In genomic region chr14:94374749-94375148, GRCh38 we compare ENCODE assay signal across 24 cellular contexts. TPM values are rescaled to one million over a fixed set of nuclear protein-coding genes. Genes with fewer than 3 reads are reported as not detected.
A peak's percentile ranks its signal among the peaks of the same experiment; 100 is the strongest.
DNase-seq lines count a peak whose midpoint lies in the region; ATAC-seq, FAIRE-seq and TF ChIP-seq lines count a peak whose summit lies in the region.
"Had no signal": no experiment of that assay in that cellular context is flagged by ENCODE, and none has a peak within 500 bp of the region (broad histone marks: within the 10 kb centered on the region; RNA-seq: fewer than 3 reads in every experiment).

No MANE protein-coding gene starts in this region.

- H3K36me3 ChIP-seq in ACC112 (ENCODE audit: insufficient read depth, low read length) (no peaks in the 10 kb centered on the region), mesendoderm (ENCODE audit: control insufficient read depth, insufficient read depth, low read length) (no peaks in the 10 kb centered on the region)

- no peak overlapping the region for H2BK120ac ChIP-seq in mesendoderm (ENCODE audit: low read depth, low read length)

- FAIRE-seq in HTR-8/SVneo (lab: Jason Lieb, UNC) (peak; percentile 71), GM12892 (lab: Jason Lieb, UNC) (no peak)
- FAIRE-seq: A204.1, G401.6, GM12891, K562 had no signal

- H4K8ac ChIP-seq in mesendoderm (ENCODE audit: low read depth, low read length): no peak overlapping the region

- no peak overlapping the region for H3K56ac ChIP-seq in mesendoderm (ENCODE audit: low read length)

- no peak for TF ChIP-seq POLR2A in GM12892 (IDR thresholded peaks at IDR 0.05; ENCODE audit: low read depth, low read length)

- H3K79me2 ChIP-seq in ACC112 (ENCODE audit: control insufficient read depth, insufficient read depth, low read length, unreplicated experiment): no peaks in the 10 kb centered on the region
- H3K79me2 ChIP-seq in mesendoderm (ENCODE audit: control insufficient read depth, insufficient read depth, low read length): no peaks in the 10 kb centered on the region

- H3K79me1 ChIP-seq in mesendoderm (ENCODE audit: low read length): no peaks in the 10 kb centered on the region

- no peak overlapping the region for H2BK5ac ChIP-seq in mesendoderm (ENCODE audit: low read length)

- no peak for TF ChIP-seq CTCF in coronary artery (IDR thresholded peaks at IDR 0.05)

- no peak overlapping the region for H3K4me2 ChIP-seq in mesendoderm (ENCODE audit: low read length)

- H3K23ac ChIP-seq in mesendoderm (ENCODE audit: low read length): no peak overlapping the region

- no peak overlapping the region for H2BK15ac ChIP-seq in mesendoderm (replicated peaks; ENCODE audit: low read depth)

- H3K9ac ChIP-seq in mesendoderm (ENCODE audit: low read length): peak overlapping the region; percentile 14

- H2AK5ac ChIP-seq in mesendoderm (ENCODE audit: low read length): no peak overlapping the region

- intact Hi-C loops in right cardiac atrium (cut with DNase I): no loop called here

- H4K5ac ChIP-seq in mesendoderm (ENCODE audit: low read length): no peak overlapping the region

- ATAC-seq in right cardiac atrium (no peak), HG02938 (IDR thresholded peaks at IDR 0.05; ENCODE audit: unreplicated experiment) (no peak)
- ATAC-seq: K562, Panc1 had no signal

- no peak overlapping the region for H2AFZ ChIP-seq in ACC112 (ENCODE audit: low read length, unreplicated experiment)

- H3K18ac ChIP-seq in mesendoderm (ENCODE audit: low read length): no peak overlapping the region

- WGBS in mesendoderm (ENCODE audit: extremely low coverage, insufficient coverage, low lambda C conversion rate): no CpG with 5 or more reads among the region's 2 CpGs
- WGBS in right cardiac atrium: 73% methylated on average over 2 of the region's 2 CpGs

- peak overlapping the region; percentile 87 for H3K27ac ChIP-seq in ACC112 (ENCODE audit: low read depth, low read length)
- no peak overlapping the region for H3K27ac ChIP-seq in coronary artery
- H3K27ac ChIP-seq in mesendoderm (ENCODE audit: low read depth, low read length): no peak overlapping the region
- no peak overlapping the region for H3K27ac ChIP-seq in right cardiac atrium (ENCODE audit: low read length)
- H3K27ac ChIP-seq: C4-2B had no signal

- H3K27me3 ChIP-seq in ACC112 (ENCODE audit: insufficient read depth, low read length) (no peaks in the 10 kb centered on the region), mesendoderm (ENCODE audit: insufficient read depth, low read length, poor library complexity) (no peaks in the 10 kb centered on the region), right cardiac atrium (ENCODE audit: control insufficient read depth, insufficient read depth) (no peaks in the 10 kb centered on the region)

- no peaks in the 10 kb centered on the region for H3K9me3 ChIP-seq in right cardiac atrium (ENCODE audit: control insufficient read depth, low read length)
- H3K9me3 ChIP-seq: Caco-2 had no signal

- DNase-seq in HTR-8/SVneo (ENCODE audit: insufficient read length, low spot score) (no peak), coronary artery (ENCODE audit: low spot score) (peak; percentile 58), mesendoderm (no peak), right cardiac atrium (no peak), GM12892 (ENCODE audit: insufficient read length) (no peak), NCI-H748 treated with DMSO at 0.1 percent for 48 hours (lab: John Stamatoyannopoulos, UW) (no peak)
- DNase-seq: Caco-2, DMS79, NCI-H1092, NCI-H1694, NCI-H2107, NCI-H226, NCI-H526 treated with DMSO at 0.1 percent for 48 hours, SHP77 treated with DMSO at 0.1 percent for 48 hours had no signal

- H3K4me1 ChIP-seq in ACC112 (ENCODE audit: control insufficient read depth, insufficient read depth, low read length, unreplicated experiment) (peaks cover 31% of the 10 kb centered on the region), mesendoderm (ENCODE audit: control insufficient read depth, low read depth, low read length) (peaks cover 3% of the 10 kb centered on the region), right cardiac atrium (ENCODE audit: control insufficient read depth, insufficient read depth, low read length) (no peaks in the 10 kb centered on the region)
- H3K4me1 ChIP-seq: Caco-2 had no signal

- H3K4me3 ChIP-seq in ACC112 (ENCODE audit: low read depth, low read length): no peak overlapping the region
- H3K4me3 ChIP-seq in coronary artery: no peak overlapping the region
- no peak overlapping the region for H3K4me3 ChIP-seq in mesendoderm (ENCODE audit: low read length)
- H3K4me3 ChIP-seq in right cardiac atrium (ENCODE audit: low read length): no peak overlapping the region
- H3K4me3 ChIP-seq: K562 had no signal

- no peak overlapping the region for H3K4ac ChIP-seq in mesendoderm (ENCODE audit: low read depth, low read length)

RNA-seq across cellular contexts. Expression of gene SERPINA2, which starts 8.3 kb away (rescaled TPM):
- not detected for polyA plus RNA-seq in mesendoderm (2013, experiment 1 of 2)
- not detected for polyA plus RNA-seq in mesendoderm (2013, experiment 2 of 2)
- not detected for total RNA-seq in right cardiac atrium
- not detected for polyA plus RNA-seq in right cardiac atrium
- polyA plus RNA-seq in GM12892 (2012; ENCODE audit: missing spikeins): not detected
- total RNA-seq: Caco-2, H4, HT-29, K562 had no signal
- polyA plus RNA-seq: K562 had no signal

RNA-seq across cellular contexts. Expression of gene SERPINA1, which starts 13.7 kb away (rescaled TPM):
- not detected for polyA plus RNA-seq in mesendoderm (2013, experiment 1 of 2)
- 0.03 TPM for polyA plus RNA-seq in mesendoderm (2013, experiment 2 of 2)
- 10 to 100 TPM in 1 of 4 donors, 1 to 10 TPM in 3; 3.1 to 10.3 (median 8.4) TPM for total RNA-seq in right cardiac atrium
- 2.0 TPM for polyA plus RNA-seq in right cardiac atrium
- 1.4 TPM for polyA plus RNA-seq in GM12892 (2012; ENCODE audit: missing spikeins)
- polyA plus RNA-seq: K562 had no signal

RNA-seq across cellular contexts. Expression of gene SERPINA6, which starts 51.6 kb away (rescaled TPM):
- not detected for polyA plus RNA-seq in mesendoderm (2013, experiment 1 of 2)
- polyA plus RNA-seq in mesendoderm (2013, experiment 2 of 2): not detected
- not detected for total RNA-seq in right cardiac atrium
- not detected for polyA plus RNA-seq in right cardiac atrium
- polyA plus RNA-seq in GM12892 (2012; ENCODE audit: missing spikeins): not detected
- total RNA-seq: K562 had no signal
- polyA plus RNA-seq: K562 had no signal
